In genomic region chr4:74391890-74392478, GRCh38 we compare ENCODE assay signal across 22 cellular contexts. TPM values are rescaled to one million over a fixed set of nuclear protein-coding genes. Genes with fewer than 3 reads are reported as not detected.
DNase-seq lines count a peak whose midpoint lies in the region; ATAC-seq, FAIRE-seq and TF ChIP-seq lines count a peak whose summit lies in the region.
"Had no signal": no experiment of that assay in that cellular context is flagged by ENCODE, and none has a peak within 500 bp of the region (broad histone marks: within the 10 kb centered on the region; RNA-seq: fewer than 3 reads in every experiment).

No MANE protein-coding gene starts in this region.

- no peaks in the 10 kb centered on the region for H3K27me3 ChIP-seq in mammary epithelial cell (ENCODE audit: insufficient read depth, low read length)
- H3K27me3 ChIP-seq in breast epithelium, result no peaks in the 10 kb centered on the region
- no peaks in the 10 kb centered on the region for H3K27me3 ChIP-seq in bronchial epithelial cell (ENCODE audit: control insufficient read depth, insufficient read depth, low read length)
- H3K27me3 ChIP-seq: BE2C had no signal

- H3K27ac Mint-ChIP-seq in stimulated activated effector memory CD8-positive, alpha-beta T cell treated with anti-CD3 and anti-CD28 coated beads, Interleukin-12 subunit alpha, Interleukin-12 subunit beta, amount 100 ng/mL, for 72 hours, result no peak overlapping the region
- H3K27ac Mint-ChIP-seq: CD4-positive, CD25-positive, alpha-beta regulatory T cell had no signal

- WGBS in mammary epithelial cell (ENCODE audit: low coverage, missing lambda C conversion rate), result 96% methylated on average over 2 of the region's 2 CpGs

- peak overlapping the region; percentile 64 for H3K27ac ChIP-seq in mammary epithelial cell (ENCODE audit: insufficient read depth, low read depth, low read length)
- no peak overlapping the region for H3K27ac ChIP-seq in breast epithelium
- no peak overlapping the region for H3K27ac ChIP-seq in substantia nigra (ENCODE audit: low read depth, low read length, poor library complexity, severe bottlenecking)
- H3K27ac ChIP-seq: 22Rv1 had no signal

- TF ChIP-seq POLR2A in breast epithelium (IDR thresholded peaks at IDR 0.05), result no peak

- no peaks in the 10 kb centered on the region for H3K36me3 Mint-ChIP-seq in stimulated activated effector memory CD8-positive, alpha-beta T cell treated with anti-CD3 and anti-CD28 coated beads, Interleukin-12 subunit alpha, Interleukin-12 subunit beta, amount 100 ng/mL, for 72 hours
- H3K36me3 Mint-ChIP-seq: CD4-positive, CD25-positive, alpha-beta regulatory T cell had no signal

- dilution Hi-C loops in mammary epithelial cell (cut with HindIII; ENCODE audit: low sequenced_read_pairs), result loop anchor here (10.0 to 25.0 kb wide), 3 partner anchors 63 to 270 kb away; no protein-coding TSS in a partner anchor

- H3K4me2 ChIP-seq in mammary epithelial cell (ENCODE audit: insufficient read depth, low read depth, low read length), result no peak overlapping the region

- intact Hi-C loops in mammary epithelial cell (cut with micrococcal nuclease), result no loop called here
- intact Hi-C loops in breast epithelium (cut with DNase I; ENCODE audit: low total_unique reads), result no loop called here

- no peaks in the 10 kb centered on the region for H3K79me2 ChIP-seq in mammary epithelial cell (ENCODE audit: insufficient read depth, low read length)

- no peak for DNase-seq in mammary epithelial cell
- no peak for DNase-seq in breast epithelium (ENCODE audit: low spot score in 2 of 2)
- DNase-seq in RPMI7951 (ENCODE audit: low read depth), result peak; percentile 65
- peak; percentile 68 for DNase-seq in bronchial epithelial cell (ENCODE audit: low read depth)
- DNase-seq in stimulated activated effector memory CD8-positive, alpha-beta T cell treated with anti-CD3 and anti-CD28 coated beads, Interleukin-12 subunit alpha, Interleukin-12 subunit beta, amount 100 ng/mL, for 72 hours (ENCODE audit: low spot score in 2 of 2), result no peak
- no peak for DNase-seq in substantia nigra (lab: John Stamatoyannopoulos, UW)
- no peak for DNase-seq in NCI-H2107 (lab: John Stamatoyannopoulos, UW)
- DNase-seq: BE2C; CD4-positive, CD25-positive, alpha-beta regulatory T cell; COR-L47; GF-D8; GOT3; KG1; NCI-H1105 treated with DMSO at 0.1 percent for 48 hours; NCI-H1694 treated with DMSO at 0.1 percent for 48 hours; NCI-H2227 treated with DMSO at 0.1 percent for 48 hours; NCI-H510A treated with DMSO at 0.1 percent for 48 hours; NCI-H82 had no signal

- peaks cover 2% of the 10 kb centered on the region for H3K36me3 ChIP-seq in mammary epithelial cell (ENCODE audit: insufficient read depth, low read length)
- no peaks in the 10 kb centered on the region for H3K36me3 ChIP-seq in breast epithelium
- H3K36me3 ChIP-seq in bronchial epithelial cell (ENCODE audit: control insufficient read depth, insufficient read depth, low read length), result no peaks in the 10 kb centered on the region
- H3K36me3 ChIP-seq: BE2C had no signal

- H2AFZ ChIP-seq in mammary epithelial cell (ENCODE audit: low read depth, low read length), result peak overlapping the region; percentile 33

- H3K4me1 Mint-ChIP-seq in stimulated activated effector memory CD8-positive, alpha-beta T cell treated with anti-CD3 and anti-CD28 coated beads, Interleukin-12 subunit alpha, Interleukin-12 subunit beta, amount 100 ng/mL, for 72 hours, result no peaks in the 10 kb centered on the region
- H3K4me1 Mint-ChIP-seq: CD4-positive, CD25-positive, alpha-beta regulatory T cell had no signal

- no peaks in the 10 kb centered on the region for H4K20me1 ChIP-seq in mammary epithelial cell (ENCODE audit: insufficient read depth, low read length)

- no peaks in the 10 kb centered on the region for H3K9me3 Mint-ChIP-seq in stimulated activated effector memory CD8-positive, alpha-beta T cell treated with anti-CD3 and anti-CD28 coated beads, Interleukin-12 subunit alpha, Interleukin-12 subunit beta, amount 100 ng/mL, for 72 hours
- H3K9me3 Mint-ChIP-seq: CD4-positive, CD25-positive, alpha-beta regulatory T cell had no signal

- H3K4me3 ChIP-seq in mammary epithelial cell (replicated peaks in 1 of 3; ENCODE audit: insufficient read depth in 1 of 3, low read depth in 2 of 3, low read length in 3 of 3) (no peak overlapping the region), breast epithelium (no peak overlapping the region), bronchial epithelial cell (ENCODE audit: low read depth, low read length) (no peak overlapping the region)

- in situ Hi-C loops in mammary epithelial cell (cut with MboI; ENCODE audit: low sequenced_read_pairs in 2 of 2), result no loop called here

- FAIRE-seq in bronchial epithelial cell (lab: Jason Lieb, UNC), result no peak
- FAIRE-seq: HepG2 had no signal

- H3K4me3 Mint-ChIP-seq in stimulated activated effector memory CD8-positive, alpha-beta T cell treated with anti-CD3 and anti-CD28 coated beads, Interleukin-12 subunit alpha, Interleukin-12 subunit beta, amount 100 ng/mL, for 72 hours, result no peak overlapping the region
- H3K4me3 Mint-ChIP-seq: CD4-positive, CD25-positive, alpha-beta regulatory T cell had no signal

- no peak for TF ChIP-seq CTCF in mammary epithelial cell (conservative IDR thresholded peaks at IDR 0.05 in 1 of 2, IDR thresholded peaks at IDR 0.05 in 1 of 2; ENCODE audit: extremely low read depth in 1 of 2, insufficient read depth in 1 of 2, low read depth in 1 of 2, low read length in 2 of 2)
- TF ChIP-seq CTCF in breast epithelium (IDR thresholded peaks at IDR 0.05), result no peak
- no peak for TF ChIP-seq CTCF in bronchial epithelial cell (IDR thresholded peaks at IDR 0.05; ENCODE audit: insufficient read depth, low read length, severe bottlenecking)

- no TSS peak for BruUV-seq in mammary epithelial cell (replicated peaks; lab: Mats Ljungman, UMichigan)

- no peak overlapping the region for H3K9ac ChIP-seq in mammary epithelial cell (ENCODE audit: insufficient read depth, low read length)

- CTCF ChIA-PET in mammary epithelial cell (lab: Charles Lee; ENCODE audit: low non-redundant PET), result no interaction called here

- H3K9me3 ChIP-seq in mammary epithelial cell (replicated peaks; ENCODE audit: insufficient read depth, low read length) (no peaks in the 10 kb centered on the region), breast epithelium (no peaks in the 10 kb centered on the region)
- H3K9me3 ChIP-seq: BE2C had no signal

- peak; percentile 68 for ATAC-seq in stimulated activated effector memory CD8-positive, alpha-beta T cell treated with anti-CD3 and anti-CD28 coated beads, Interleukin-12 subunit alpha, Interleukin-12 subunit beta, amount 100 ng/mL, for 72 hours
- no peak for ATAC-seq in HG03565 (IDR thresholded peaks at IDR 0.05; ENCODE audit: unreplicated experiment)
- ATAC-seq: HepG2 had no signal

- H3K4me1 ChIP-seq in mammary epithelial cell (ENCODE audit: insufficient read depth, low read length) (peaks cover 21% of the 10 kb centered on the region), breast epithelium (no peaks in the 10 kb centered on the region)
- H3K4me1 ChIP-seq: BE2C had no signal

RNA-seq across cellular contexts. Expression of gene EREG, which starts 27.0 kb away (rescaled TPM):
- 10 to 100 TPM in 1 of 2 donors, 1 to 10 TPM in 1; 9.5 to 44.0 TPM for total RNA-seq in mammary epithelial cell
- polyA plus RNA-seq in mammary epithelial cell, result 13.2 TPM
- polyA minus RNA-seq in mammary epithelial cell, result 22.7 TPM
- total RNA-seq in breast epithelium, result 1 to 10 TPM in 2 of 3 donors, under 1 TPM in 1; 0.80 to 7.6 (median 3.3) TPM
- 46.3 TPM in 2 replicates for total RNA-seq in RPMI7951 (2014; rRNA removed; shearing (Covaris generic))
- total RNA-seq in bronchial epithelial cell, result 30.7 and 31.1 TPM in 2 replicates
- total RNA-seq: SK-MEL-5 had no signal
- polyA plus RNA-seq: CD4-positive, CD25-positive, alpha-beta regulatory T cell had no signal

RNA-seq across cellular contexts. Expression of gene AREG, which starts 53.0 kb away (rescaled TPM):
- total RNA-seq in mammary epithelial cell, result 1,000 to 10,000 TPM in 1 of 2 donors, 100 to 1,000 TPM in 1; 540 to 2,145 TPM
- 1,137 TPM for polyA plus RNA-seq in mammary epithelial cell
- polyA minus RNA-seq in mammary epithelial cell, result 894 TPM
- total RNA-seq in breast epithelium, result 10 to 100 TPM in 2 of 3 donors, 1 to 10 TPM in 1; 3.4 to 89.1 (median 46.2) TPM
- total RNA-seq in RPMI7951 (2014; rRNA removed; shearing (Covaris generic)), result 2.4 and 4.1 TPM in 2 replicates
- 197 and 272 TPM in 2 replicates for total RNA-seq in bronchial epithelial cell
- total RNA-seq: SK-MEL-5 had no signal

Comparison
In these comparisons a context has a peak if more than half of its experiments do, and no peak if none do; other contexts are left out.
1. DNase-seq: peak in RPMI7951 (single experiment) and bronchial epithelial cell (single experiment); none in mammary epithelial cell (single experiment), breast epithelium (0 of 2), stimulated activated effector memory CD8-positive, alpha-beta T cell treated with anti-CD3 and anti-CD28 coated beads, Interleukin-12 subunit alpha, Interleukin-12 subunit beta, amount 100 ng/mL, for 72 hours (0 of 2), substantia nigra (0 of 49) and NCI-H2107 (single experiment).